ENCODE assay signal across 1 cellular context in the genomic region with DNA sequence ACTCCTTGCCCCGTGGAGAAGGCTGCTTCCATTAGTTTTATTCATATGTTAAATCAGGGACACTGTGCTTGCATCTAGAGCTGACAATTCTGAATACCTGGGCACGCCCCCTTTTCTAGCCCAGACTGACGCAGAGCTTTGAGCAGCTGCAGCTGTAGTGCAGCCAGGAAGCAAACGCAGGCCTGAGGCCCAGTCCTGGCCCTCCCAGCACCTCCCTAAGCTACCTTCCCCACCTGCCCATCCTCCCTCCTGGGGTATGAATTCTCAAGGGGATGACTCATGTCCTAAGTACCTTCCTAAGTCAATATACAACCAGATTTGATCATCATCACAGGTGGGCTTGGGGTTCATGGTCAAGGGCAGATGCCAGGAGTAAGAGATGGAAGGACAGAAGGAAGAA.
TF ChIP-seq lines count a peak whose summit lies in the region.

No MANE protein-coding gene starts in this region.

TF ChIP-seq in IMR-90, 13 proteins besides CTCF, POLR2A, EP300 and RAD21:
- TF ChIP-seq RFX5 (IDR thresholded peaks at IDR 0.05; ENCODE audit: low read depth, low read length) (no peak), CHD1 (IDR thresholded peaks at IDR 0.05; ENCODE audit: low read depth, low read length) (no peak), FOS (IDR thresholded peaks at IDR 0.05; ENCODE audit: low read depth, low read length) (no peak), RCOR1 (IDR thresholded peaks at IDR 0.05; ENCODE audit: insufficient replicate concordance, low read length) (no peak), MAZ (IDR thresholded peaks at IDR 0.05; ENCODE audit: borderline replicate concordance, low read depth, low read length) (no peak)
